ENCODE assay signal across 20 cellular contexts in genomic region chrX:147736045-147736444, GRCh38.
"Had no signal": no experiment of that assay in that cellular context is flagged by ENCODE, and none has a peak within 500 bp of the region (broad histone marks: within the 10 kb centered on the region; RNA-seq: fewer than 3 reads in every experiment).

No MANE protein-coding gene starts in this region.

- H3K4me3 ChIP-seq: lower lobe of right lung, ovary, psoas muscle, sigmoid colon, testis, tibial artery had no signal

- H3K36me3 Mint-ChIP-seq: natural killer cell; stimulated activated memory B cell treated with anti-CD40 and anti-IgM and Interleukin-4, amounts not matched to agents 10 μg/mL and 1 μg/mL and 100 μg/mL, for 72 hours; type B pancreatic cell had no signal

- ATAC-seq: effector memory CD8-positive, alpha-beta T cell; left ventricle myocardium superior; lower lobe of right lung; natural killer cell; psoas muscle; right cardiac atrium; stimulated activated memory B cell treated with anti-CD40 and anti-IgM and Interleukin-4, amounts not matched to agents 10 μg/mL and 1 μg/mL and 100 μg/mL, for 72 hours; stimulated activated naive CD8-positive, alpha-beta T cell treated with anti-CD3 and anti-CD28 coated beads, Interleukin-15, Interleukin-2, amounts not matched to agents 100 U/mL and 50 U/mL, for 24 hours had no signal

- H3K4me1 ChIP-seq: lower lobe of right lung, psoas muscle, sigmoid colon, testis, tibial artery had no signal

- H3K9me3 ChIP-seq: lower lobe of right lung, ovary, sigmoid colon, testis, tibial artery had no signal

- H3K27me3 Mint-ChIP-seq: effector memory CD8-positive, alpha-beta T cell; stimulated activated memory B cell treated with anti-CD40 and anti-IgM and Interleukin-4, amounts not matched to agents 10 μg/mL and 1 μg/mL and 100 μg/mL, for 72 hours; type B pancreatic cell had no signal

- H3K4me3 Mint-ChIP-seq: effector memory CD8-positive, alpha-beta T cell; natural killer cell; stimulated activated memory B cell treated with anti-CD40 and anti-IgM and Interleukin-4, amounts not matched to agents 10 μg/mL and 1 μg/mL and 100 μg/mL, for 72 hours; type B pancreatic cell had no signal

- H3K9me3 Mint-ChIP-seq: stimulated activated memory B cell treated with anti-CD40 and anti-IgM and Interleukin-4, amounts not matched to agents 10 μg/mL and 1 μg/mL and 100 μg/mL, for 72 hours; type B pancreatic cell had no signal

- H3K27ac ChIP-seq: lower lobe of right lung, ovary, psoas muscle, sigmoid colon, testis, tibial artery had no signal

- H3K27ac Mint-ChIP-seq: effector memory CD8-positive, alpha-beta T cell; natural killer cell; stimulated activated memory B cell treated with anti-CD40 and anti-IgM and Interleukin-4, amounts not matched to agents 10 μg/mL and 1 μg/mL and 100 μg/mL, for 72 hours; type B pancreatic cell had no signal

- H3K27me3 ChIP-seq: ovary, sigmoid colon, testis, tibial artery had no signal

- H3K4me1 Mint-ChIP-seq: stimulated activated memory B cell treated with anti-CD40 and anti-IgM and Interleukin-4, amounts not matched to agents 10 μg/mL and 1 μg/mL and 100 μg/mL, for 72 hours had no signal

- DNase-seq: cortex of kidney; effector memory CD8-positive, alpha-beta T cell; hypothalamus; left ventricle myocardium superior; lower lobe of right lung; natural killer cell; occipital lobe; ovary; posterior cingulate gyrus; psoas muscle; right cardiac atrium; sigmoid colon; stimulated activated CD4-positive, alpha-beta T cell treated with anti-CD3 and anti-CD28 coated beads, Interleukin-2, amount 100 ng/mL, for 24 hours; stimulated activated CD4-positive, alpha-beta T cell treated with anti-CD3 and anti-CD28 coated beads, Interleukin-4, amount 100 ng/mL, for 24 hours; stimulated activated naive CD8-positive, alpha-beta T cell treated with anti-CD3 and anti-CD28 coated beads, Interleukin-15, Interleukin-2, amounts not matched to agents 100 U/mL and 50 U/mL, for 24 hours; substantia nigra; testis; tibial artery had no signal

- H3K36me3 ChIP-seq: lower lobe of right lung, ovary, sigmoid colon, tibial artery had no signal
